ENCODE assay signal across 2 cellular contexts in genomic region chr6:132898376-132898775, GRCh38.
TF ChIP-seq lines count a peak whose summit lies in the region.

No MANE protein-coding gene starts in this region.

TF ChIP-seq in HepG2, 621 proteins besides CTCF, POLR2A, EP300 and RAD21:
- peak; percentile 80 for TF ChIP-seq MAFF (IDR thresholded peaks at IDR 0.05; ENCODE audit: low read depth, low read length)
- peak; percentile 77 to 84 for TF ChIP-seq MAFK (conservative IDR thresholded peaks at IDR 0.05 in 1 of 2, IDR thresholded peaks at IDR 0.05 in 1 of 2; ENCODE audit: low read length in 2 of 2)
- no peak for TF ChIP-seq PREB (CRISPR knock-in tag; IDR thresholded peaks at IDR 0.05)

TF ChIP-seq in IMR-90, 13 proteins besides CTCF, POLR2A, EP300 and RAD21:
- TF ChIP-seq MAFK (IDR thresholded peaks at IDR 0.05; ENCODE audit: low read depth, low read length) (peak; percentile 50; the same call in 1 of the 2 replicates), CHD1 (IDR thresholded peaks at IDR 0.05; ENCODE audit: low read depth, low read length) (no peak), RCOR1 (IDR thresholded peaks at IDR 0.05; ENCODE audit: insufficient replicate concordance, low read length) (no peak), USF2 (IDR thresholded peaks at IDR 0.05; ENCODE audit: low read depth, low read length) (no peak), SMC3 (IDR thresholded peaks at IDR 0.05; ENCODE audit: low read depth, low read length) (no peak), MAZ (IDR thresholded peaks at IDR 0.05; ENCODE audit: borderline replicate concordance, low read depth, low read length) (no peak), FOS (IDR thresholded peaks at IDR 0.05; ENCODE audit: low read depth, low read length) (no peak), RFX5 (IDR thresholded peaks at IDR 0.05; ENCODE audit: low read depth, low read length) (no peak)
